Comparison of ENCODE assay signal across 33 cellular contexts in genomic region chr11:95098826-95099225, GRCh38. TPM values are rescaled to one million over a fixed set of nuclear protein-coding genes. Genes with fewer than 3 reads are reported as not detected.
"Had no signal": no experiment of that assay in that cellular context is flagged by ENCODE, and none has a peak within 500 bp of the region (broad histone marks: within the 10 kb centered on the region; RNA-seq: fewer than 3 reads in every experiment).

No MANE protein-coding gene starts in this region.

- H3K4me3 ChIP-seq: coronary artery, esophagus muscularis mucosa, lung, neural progenitor cell, prostate gland, sigmoid colon, skin epidermis, suprapubic skin, vagina had no signal

- H3K27me3 ChIP-seq: esophagus muscularis mucosa, foreskin keratinocyte, neural progenitor cell, sigmoid colon, suprapubic skin, vagina had no signal

- H2AFZ ChIP-seq: neural progenitor cell had no signal

- H3K27ac ChIP-seq: coronary artery, esophagus muscularis mucosa, foreskin keratinocyte, neural progenitor cell, prostate gland, sigmoid colon, skin epidermis, suprapubic skin, vagina had no signal

- FAIRE-seq: endothelial cell of umbilical vein had no signal

- H3K36me3 ChIP-seq: neural progenitor cell, prostate gland, sigmoid colon, suprapubic skin, vagina had no signal

- H3K9ac ChIP-seq: neural progenitor cell had no signal

- H3K9me3 ChIP-seq: esophagus muscularis mucosa, prostate gland, sigmoid colon, suprapubic skin, vagina had no signal

- DNase-seq: dermis blood vessel endothelial cell; effector memory CD4-positive, alpha-beta T cell; foreskin keratinocyte; hypothalamus; immature natural killer cell; islet precursor cell; kidney glomerular epithelial cell; naive thymus-derived CD4-positive, alpha-beta T cell; right cardiac atrium; sigmoid colon; stimulated activated CD4-positive, alpha-beta T cell treated with anti-CD3 and anti-CD28 coated beads, Interleukin-15, amount 100 ng/mL, for 24 hours; stimulated activated CD4-positive, alpha-beta T cell treated with anti-CD3 and anti-CD28 coated beads, Interleukin-2, amount 100 ng/mL, for 48 hours; stimulated activated naive CD4-positive, alpha-beta T cell; stimulated activated naive CD8-positive, alpha-beta T cell treated with anti-CD3 and anti-CD28 coated beads, Interleukin-15, amount 100 ng/mL, for 72 hours; trophoblast cell had no signal

- H3K4me1 ChIP-seq: neural progenitor cell, prostate gland had no signal

- ATAC-seq: foreskin keratinocyte; naive thymus-derived CD4-positive, alpha-beta T cell; stimulated activated naive CD8-positive, alpha-beta T cell treated with anti-CD3 and anti-CD28 coated beads, Interleukin-15, amount 100 ng/mL, for 72 hours had no signal

- H3K4me2 ChIP-seq: neural progenitor cell had no signal

RNA-seq across cellular contexts. Expression of gene KDM4F, which starts 49.6 kb away (rescaled TPM):
- total RNA-seq: chondrocyte; dermis blood vessel endothelial cell; endothelial cell of umbilical vein; epithelial cell of proximal tubule; esophagus muscularis mucosa; fibroblast of lung; foreskin keratinocyte; liver; lung; mononuclear cell; naive thymus-derived CD4-positive, alpha-beta T cell; osteoblast; prostate gland; renal cortical epithelial cell; right cardiac atrium; sigmoid colon; suprapubic skin; ureter; vagina had no signal
- polyA plus RNA-seq: endothelial cell of umbilical vein; fibroblast of lung; foreskin keratinocyte; immature natural killer cell; liver; lung; naive thymus-derived CD4-positive, alpha-beta T cell; right cardiac atrium; sigmoid colon; thymus had no signal
